Comparison of ENCODE assay signal across 10 cellular contexts in the genomic region with DNA sequence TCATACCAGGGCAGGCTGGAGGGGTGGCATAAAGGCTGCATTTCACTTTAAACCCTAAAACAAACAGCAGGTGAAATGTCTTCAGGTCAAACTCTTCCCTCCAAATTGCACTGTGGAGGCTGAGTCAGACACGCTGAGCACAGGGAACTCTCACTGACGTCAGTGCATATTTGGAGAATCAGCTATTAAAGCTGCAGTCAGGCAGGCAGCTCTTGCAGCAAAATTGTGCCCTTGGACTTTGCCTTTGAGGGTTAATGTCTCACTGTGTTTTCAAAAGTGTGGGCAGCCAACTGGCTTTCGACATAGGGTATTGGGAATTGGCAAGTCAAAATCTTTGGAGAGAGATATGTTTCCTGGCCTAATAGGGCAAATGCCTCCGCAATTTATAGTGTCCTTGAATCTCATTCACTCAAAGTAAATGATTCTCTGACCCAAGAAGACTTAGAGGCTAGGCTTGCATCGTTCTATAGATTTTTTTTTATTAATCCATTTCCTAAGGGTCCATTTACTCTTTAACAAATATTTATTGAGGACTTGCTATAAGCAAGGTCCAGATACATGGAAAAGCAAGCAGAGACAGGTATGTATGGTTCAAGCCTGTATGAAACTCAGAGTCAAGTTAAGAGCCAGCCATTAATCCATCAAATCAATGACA. TPM values are rescaled to one million over a fixed set of nuclear protein-coding genes. Genes with fewer than 3 reads are reported as not detected.
A peak's percentile ranks its signal among the peaks of the same experiment; 100 is the strongest.
DNase-seq lines count a peak whose midpoint lies in the region; ATAC-seq and TF ChIP-seq lines count a peak whose summit lies in the region.
"Had no signal": no experiment of that assay in that cellular context is flagged by ENCODE, and none has a peak within 500 bp of the region (broad histone marks: within the 10 kb centered on the region; RNA-seq: fewer than 3 reads in every experiment).

No MANE protein-coding gene starts in this region.

- no peak overlapping the region for H4K91ac ChIP-seq in mesenchymal stem cell (ENCODE audit: low read length)

- no peak overlapping the region for H2BK12ac ChIP-seq in mesenchymal stem cell (ENCODE audit: low read length in 2 of 2)

- no peak overlapping the region for H3K18ac ChIP-seq in mesenchymal stem cell (ENCODE audit: low read depth in 1 of 2, low read length in 2 of 2)

- H3K27me3 Mint-ChIP-seq in T-cell: peaks cover 2 to 7% of the 10 kb centered on the region in 2 donors

- CTCF ChIA-PET in T-cell (lab: Charles Lee): interaction anchor here in 1 of 2 donors (0.6 kb wide), 1 partner anchor 943 kb away, joined by 8 read pairs; no protein-coding TSS in a partner anchor

- H3K4ac ChIP-seq in mesenchymal stem cell (ENCODE audit: low read depth in 1 of 2, low read length in 2 of 2): no peak overlapping the region

- no peak for TF ChIP-seq CTCF in choroid plexus epithelial cell (conservative IDR thresholded peaks at IDR 0.05; ENCODE audit: low read depth, low read length)

- no peaks in the 10 kb centered on the region for H3K4me1 Mint-ChIP-seq in T-cell

- H2AFZ ChIP-seq in mesenchymal stem cell (ENCODE audit: low read depth, low read length): no peak overlapping the region

- H3K9me3 ChIP-seq in mesenchymal stem cell (ENCODE audit: control insufficient read depth, low read length): no peaks in the 10 kb centered on the region

- no peak overlapping the region for H3K4me3 ChIP-seq in choroid plexus epithelial cell (ENCODE audit: low read depth, low read length)
- H3K4me3 ChIP-seq in mesenchymal stem cell (ENCODE audit: insufficient read depth in 1 of 2, low read depth in 1 of 2, low read length in 2 of 2): no peak overlapping the region

- no peaks in the 10 kb centered on the region for H3K27me3 ChIP-seq in mesenchymal stem cell (ENCODE audit: control insufficient read depth in 1 of 2, insufficient read depth in 1 of 2, low read length in 2 of 2)

- H3K4me1 ChIP-seq in mesenchymal stem cell (ENCODE audit: control insufficient read depth, insufficient read depth, low read depth, low read length): peaks cover 6% of the 10 kb centered on the region

- no peak overlapping the region for H3K23ac ChIP-seq in mesenchymal stem cell (ENCODE audit: low read length in 2 of 2)

- H3K9ac ChIP-seq in mesenchymal stem cell (ENCODE audit: low read length): no peak overlapping the region

- no peak overlapping the region for H3K4me2 ChIP-seq in mesenchymal stem cell (ENCODE audit: low read length, poor library complexity, severe bottlenecking)

- no peak overlapping the region for H4K8ac ChIP-seq in mesenchymal stem cell (ENCODE audit: low read length)

- no peak overlapping the region for H3K14ac ChIP-seq in mesenchymal stem cell (ENCODE audit: low read length in 2 of 2)

- H3K9me3 Mint-ChIP-seq in T-cell: no peaks in the 10 kb centered on the region

- no peak overlapping the region for H2BK15ac ChIP-seq in mesenchymal stem cell (ENCODE audit: low read depth, poor library complexity, severe bottlenecking)

- no peak overlapping the region for H2BK120ac ChIP-seq in mesenchymal stem cell (ENCODE audit: low read depth, low read length)

- DNase-seq in COLO668 (lab: John Stamatoyannopoulos, UW; ENCODE audit: unreplicated experiment) (peak; percentile 18), LoVo (ENCODE audit: low spot score) (peak; percentile 1), choroid plexus epithelial cell (ENCODE audit: low read depth) (peak; percentile 83), mesenchymal stem cell (peak; percentile 42), superior temporal gyrus (ENCODE audit: extremely low spot score) (no peak), T-cell (no peak), NCI-H524 (lab: John Stamatoyannopoulos, UW) (no peak)
- no peak for DNase-seq in stimulated activated CD4-positive, alpha-beta T cell treated with anti-CD3 and anti-CD28 coated beads, Interleukin-1b, Interleukin-23, amount 100 ng/mL, for 48 hours
- DNase-seq: substantia nigra had no signal

- WGBS in mesenchymal stem cell: 45% methylated on average over 4 of the region's 5 CpGs

- H3K27ac ChIP-seq in mesenchymal stem cell (ENCODE audit: low read length, poor library complexity, severe bottlenecking): no peak overlapping the region
- H3K27ac ChIP-seq: HL-60 had no signal

- no peak for ATAC-seq in T-cell (replicated peaks in 1 of 4)

- no peak overlapping the region for H2AK5ac ChIP-seq in mesenchymal stem cell (ENCODE audit: low read length, severe bottlenecking)

- no peak overlapping the region for H3K27ac Mint-ChIP-seq in T-cell

- no peaks in the 10 kb centered on the region for H3K36me3 ChIP-seq in mesenchymal stem cell (ENCODE audit: control insufficient read depth in 1 of 2, insufficient read depth in 2 of 2, low read depth in 1 of 2, low read length in 2 of 2)

- H3K4me3 Mint-ChIP-seq in T-cell: no peak overlapping the region

- H3K36me3 Mint-ChIP-seq in T-cell: no peaks in the 10 kb centered on the region

- H2BK5ac ChIP-seq in mesenchymal stem cell (ENCODE audit: low read depth, low read length, poor library complexity, severe bottlenecking): no peak overlapping the region

- H3K79me1 ChIP-seq in mesenchymal stem cell (replicated peaks; ENCODE audit: low read length, poor library complexity, severe bottlenecking): no peaks in the 10 kb centered on the region

- POLR2A ChIA-PET in T-cell (lab: Charles Lee): no interaction called here

RNA-seq across cellular contexts. Expression of gene SMCO4, which starts 27.7 kb away (rescaled TPM):
- polyA plus RNA-seq in mesenchymal stem cell (2013, experiment 1 of 2): 8.1 TPM
- polyA plus RNA-seq in mesenchymal stem cell (2013, experiment 2 of 2): 10.2 TPM
- 1 to 10 TPM in 4 of 5 donors, not detected in 1; 2.2 to 6.5 (median 4.7) TPM for total RNA-seq in T-cell

Comparison
In these comparisons a context has a peak if more than half of its experiments do, and no peak if none do; other contexts are left out.
1. DNase-seq: peak in COLO668 (single experiment), LoVo (single experiment), choroid plexus epithelial cell (single experiment) and mesenchymal stem cell (single experiment); none in superior temporal gyrus (single experiment), T-cell (0 of 34), stimulated activated CD4-positive, alpha-beta T cell treated with anti-CD3 and anti-CD28 coated beads, Interleukin-1b, Interleukin-23, amount 100 ng/mL, for 48 hours (single experiment) and NCI-H524 (0 of 2).